Comparison of ENCODE assay signal across 1 cellular context in genomic region chr20:3672864-3673550, GRCh38.
TF ChIP-seq lines count a peak whose summit lies in the region.

No MANE protein-coding gene starts in this region.

TF ChIP-seq in WTC11, 78 proteins besides CTCF, POLR2A, EP300 and RAD21 (continued from another document):
- TF ChIP-seq PRDM15 (CRISPR knock-in tag; IDR thresholded peaks at IDR 0.05) (no peak), USF2 (CRISPR knock-in tag; IDR thresholded peaks at IDR 0.05) (no peak), NR3C1 (CRISPR knock-in tag; conservative IDR thresholded peaks at IDR 0.05; ENCODE audit: low read depth) (no peak), E2F4 (CRISPR knock-in tag; IDR thresholded peaks at IDR 0.05; ENCODE audit: borderline replicate concordance, low read depth) (no peak), CREM (CRISPR knock-in tag; IDR thresholded peaks at IDR 0.05) (no peak), ZNF281 (CRISPR knock-in tag; IDR thresholded peaks at IDR 0.05) (no peak), ZNF219 (CRISPR knock-in tag; IDR thresholded peaks at IDR 0.05; ENCODE audit: borderline replicate concordance) (no peak), SMAD3 (CRISPR knock-in tag; IDR thresholded peaks at IDR 0.05; ENCODE audit: borderline replicate concordance) (no peak), HMGA2 (CRISPR knock-in tag; IDR thresholded peaks at IDR 0.05) (no peak), NR2C2 (CRISPR knock-in tag; IDR thresholded peaks at IDR 0.05) (no peak), ZBTB43 (CRISPR knock-in tag; IDR thresholded peaks at IDR 0.05) (no peak), ZNF532 (CRISPR knock-in tag; IDR thresholded peaks at IDR 0.05; ENCODE audit: borderline replicate concordance) (no peak), ZNF416 (CRISPR knock-in tag; IDR thresholded peaks at IDR 0.05) (no peak), FOXP1 (CRISPR knock-in tag; IDR thresholded peaks at IDR 0.05; ENCODE audit: borderline replicate concordance) (no peak), HMGXB4 (CRISPR knock-in tag; IDR thresholded peaks at IDR 0.05) (no peak)
TF ChIP-seq in WTC11: peak in this region for 0.
